ENCODE assay signal across 17 cellular contexts in genomic region chr6:13431059-13431656, GRCh38. TPM values are rescaled to one million over a fixed set of nuclear protein-coding genes. Genes with fewer than 3 reads are reported as not detected.
DNase-seq lines count a peak whose midpoint lies in the region; ATAC-seq and TF ChIP-seq lines count a peak whose summit lies in the region.
"Had no signal": no experiment of that assay in that cellular context is flagged by ENCODE, and none has a peak within 500 bp of the region (broad histone marks: within the 10 kb centered on the region; RNA-seq: fewer than 3 reads in every experiment).

No MANE protein-coding gene starts in this region.

- WGBS in mammary epithelial cell (ENCODE audit: low coverage, missing lambda C conversion rate) = 95% methylated on average over 6 of the region's 6 CpGs

- no peaks in the 10 kb centered on the region for H3K9me3 Mint-ChIP-seq in MCF 10A (ENCODE audit: unreplicated experiment)
- peaks cover 3% of the 10 kb centered on the region for H3K9me3 Mint-ChIP-seq in activated T-helper 17 cell treated with anti-CD3 and anti-CD28 coated beads, Interleukin-2, amount 50 U/mL, for 72 hours
- H3K9me3 Mint-ChIP-seq in stimulated activated memory B cell treated with anti-CD40 and anti-IgM and Interleukin-4, amounts not matched to agents 10 μg/mL and 1 μg/mL and 100 μg/mL, for 72 hours = peaks cover 3% of the 10 kb centered on the region
- H3K9me3 Mint-ChIP-seq: endodermal cell had no signal

- H3K36me3 Mint-ChIP-seq in MCF 10A (ENCODE audit: insufficient read depth, unreplicated experiment) = no peaks in the 10 kb centered on the region
- peaks cover 4% of the 10 kb centered on the region for H3K36me3 Mint-ChIP-seq in activated T-helper 17 cell treated with anti-CD3 and anti-CD28 coated beads, Interleukin-2, amount 50 U/mL, for 72 hours (ENCODE audit: low read depth)
- H3K36me3 Mint-ChIP-seq in stimulated activated memory B cell treated with anti-CD40 and anti-IgM and Interleukin-4, amounts not matched to agents 10 μg/mL and 1 μg/mL and 100 μg/mL, for 72 hours = peaks cover 6% of the 10 kb centered on the region

- H4K20me1 ChIP-seq in mammary epithelial cell (ENCODE audit: insufficient read depth, low read length) = no peaks in the 10 kb centered on the region

- H2AFZ ChIP-seq in mammary epithelial cell (ENCODE audit: low read depth, low read length) = no peak overlapping the region

- peak overlapping the region; percentile 40 for H3K27ac Mint-ChIP-seq in MCF 10A (ENCODE audit: low read depth, unreplicated experiment)
- H3K27ac Mint-ChIP-seq in activated T-helper 17 cell treated with anti-CD3 and anti-CD28 coated beads, Interleukin-2, amount 50 U/mL, for 72 hours = peak overlapping the region; percentile 76
- peak overlapping the region; percentile 58 for H3K27ac Mint-ChIP-seq in stimulated activated memory B cell treated with anti-CD40 and anti-IgM and Interleukin-4, amounts not matched to agents 10 μg/mL and 1 μg/mL and 100 μg/mL, for 72 hours

- DNase-seq in MCF 10A (ENCODE audit: unreplicated experiment) (no peak), mammary epithelial cell (no peak), NCI-H2227 (lab: John Stamatoyannopoulos, UW; ENCODE audit: unreplicated experiment) (no peak), NCI-H2196 treated with DMSO at 0.1 percent for 48 hours (lab: John Stamatoyannopoulos, UW; ENCODE audit: unreplicated experiment) (no peak)
- DNase-seq: activated gamma-delta T cell, Caco-2, endodermal cell, GF-D8, NCI-H187 treated with DMSO at 0.1 percent for 48 hours, posterior cingulate gyrus had no signal

- dilution Hi-C loops in mammary epithelial cell (cut with HindIII; ENCODE audit: low sequenced_read_pairs) = no loop called here

- TF ChIP-seq CTCF in MCF 10A (IDR thresholded peaks at IDR 0.05; ENCODE audit: unreplicated experiment) (no peak), mammary epithelial cell (conservative IDR thresholded peaks at IDR 0.05 in 1 of 2, IDR thresholded peaks at IDR 0.05 in 1 of 2; ENCODE audit: extremely low read depth in 1 of 2, insufficient read depth in 1 of 2, low read depth in 1 of 2, low read length in 2 of 2) (no peak)

- H3K4me1 ChIP-seq in mammary epithelial cell (ENCODE audit: insufficient read depth, low read length) = peaks cover 2% of the 10 kb centered on the region
- H3K4me1 ChIP-seq: Caco-2 had no signal

- POLR2A ChIA-PET in MCF 10A (lab: Yijun Ruan, JAX) = interaction anchor here (0.5 to 1.0 kb wide), 2 partner anchors 9 to 51 kb away, joined by 3 read pairs; no protein-coding TSS in a partner anchor

- CTCF ChIA-PET in MCF 10A (lab: Yijun Ruan, JAX) (no interaction called here), mammary epithelial cell (lab: Charles Lee; ENCODE audit: low non-redundant PET) (no interaction called here)

- H3K9me3 ChIP-seq in mammary epithelial cell (replicated peaks; ENCODE audit: insufficient read depth, low read length) = no peaks in the 10 kb centered on the region
- H3K9me3 ChIP-seq: breast epithelium, Caco-2, thoracic aorta had no signal

- BruUV-seq in MCF 10A (replicated peaks; lab: Mats Ljungman, UMichigan) (no TSS peak), mammary epithelial cell (replicated peaks; lab: Mats Ljungman, UMichigan) (no TSS peak)

- H3K4me1 Mint-ChIP-seq in MCF 10A (ENCODE audit: insufficient read depth, unreplicated experiment) = peaks cover 19% of the 10 kb centered on the region
- H3K4me1 Mint-ChIP-seq in activated T-helper 17 cell treated with anti-CD3 and anti-CD28 coated beads, Interleukin-2, amount 50 U/mL, for 72 hours = peaks cover 32% of the 10 kb centered on the region
- H3K4me1 Mint-ChIP-seq in stimulated activated memory B cell treated with anti-CD40 and anti-IgM and Interleukin-4, amounts not matched to agents 10 μg/mL and 1 μg/mL and 100 μg/mL, for 72 hours = peaks cover 84% of the 10 kb centered on the region

- peaks cover 40% of the 10 kb centered on the region for H3K79me2 ChIP-seq in mammary epithelial cell (ENCODE audit: insufficient read depth, low read length)

- no peak overlapping the region for H3K27ac ChIP-seq in mammary epithelial cell (ENCODE audit: insufficient read depth, low read depth, low read length)
- H3K27ac ChIP-seq: breast epithelium, KMS-11, thoracic aorta had no signal

- H3K36me3 ChIP-seq in mammary epithelial cell (ENCODE audit: insufficient read depth, low read length) = no peaks in the 10 kb centered on the region
- H3K36me3 ChIP-seq: breast epithelium, thoracic aorta had no signal

- no peak overlapping the region for H3K4me3 ChIP-seq in mammary epithelial cell (replicated peaks in 1 of 3; ENCODE audit: insufficient read depth in 1 of 3, low read depth in 2 of 3, low read length in 3 of 3)
- H3K4me3 ChIP-seq: breast epithelium, thoracic aorta had no signal

- intact Hi-C loops in MCF 10A (cut with micrococcal nuclease) (no loop called here), mammary epithelial cell (cut with micrococcal nuclease) (no loop called here)

- H3K27me3 Mint-ChIP-seq in MCF 10A (ENCODE audit: insufficient read depth, unreplicated experiment) = no peaks in the 10 kb centered on the region
- H3K27me3 Mint-ChIP-seq in activated T-helper 17 cell treated with anti-CD3 and anti-CD28 coated beads, Interleukin-2, amount 50 U/mL, for 72 hours = no peaks in the 10 kb centered on the region
- H3K27me3 Mint-ChIP-seq in stimulated activated memory B cell treated with anti-CD40 and anti-IgM and Interleukin-4, amounts not matched to agents 10 μg/mL and 1 μg/mL and 100 μg/mL, for 72 hours = no peaks in the 10 kb centered on the region

- peak; percentile 18 for ATAC-seq in HG02759 (IDR thresholded peaks at IDR 0.05; ENCODE audit: unreplicated experiment)
- no peak for ATAC-seq in activated T-helper 17 cell treated with anti-CD3 and anti-CD28 coated beads, Interleukin-2, amount 50 U/mL, for 72 hours (replicated peaks)
- ATAC-seq in stimulated activated memory B cell treated with anti-CD40 and anti-IgM and Interleukin-4, amounts not matched to agents 10 μg/mL and 1 μg/mL and 100 μg/mL, for 72 hours = no peak
- no peak for ATAC-seq in GM18517 (IDR thresholded peaks at IDR 0.05; ENCODE audit: unreplicated experiment)

- H3K4me3 Mint-ChIP-seq in MCF 10A (ENCODE audit: unreplicated experiment) = no peak overlapping the region
- peak overlapping the region; percentile 57 for H3K4me3 Mint-ChIP-seq in activated T-helper 17 cell treated with anti-CD3 and anti-CD28 coated beads, Interleukin-2, amount 50 U/mL, for 72 hours
- peak overlapping the region; percentile 51 for H3K4me3 Mint-ChIP-seq in stimulated activated memory B cell treated with anti-CD40 and anti-IgM and Interleukin-4, amounts not matched to agents 10 μg/mL and 1 μg/mL and 100 μg/mL, for 72 hours
- H3K4me3 Mint-ChIP-seq: endodermal cell had no signal

- H3K4me2 ChIP-seq in mammary epithelial cell (ENCODE audit: insufficient read depth, low read depth, low read length) = no peak overlapping the region
- H3K4me2 ChIP-seq: KMS-11 had no signal

- H3K9ac ChIP-seq in mammary epithelial cell (ENCODE audit: insufficient read depth, low read length) = no peak overlapping the region
- H3K9ac ChIP-seq: KMS-11 had no signal

- no peaks in the 10 kb centered on the region for H3K27me3 ChIP-seq in mammary epithelial cell (ENCODE audit: insufficient read depth, low read length)
- H3K27me3 ChIP-seq: breast epithelium had no signal

- in situ Hi-C loops in mammary epithelial cell (cut with MboI; ENCODE audit: low sequenced_read_pairs in 2 of 2) = no loop called here

RNA-seq across cellular contexts. Expression of gene GFOD1, which starts 56.2 kb away (rescaled TPM):
- 7.1 and 9.5 TPM in 2 replicates for total RNA-seq in MCF 10A (2022)
- 10 to 100 TPM; 12.3 to 37.3 TPM for total RNA-seq in mammary epithelial cell
- polyA plus RNA-seq in mammary epithelial cell = 5.3 TPM
- 9.5 TPM for polyA minus RNA-seq in mammary epithelial cell
- 1 to 10 TPM; 1.1 to 2.1 TPM for total RNA-seq in activated T-helper 17 cell treated with anti-CD3 and anti-CD28 coated beads, Interleukin-2, amount 50 U/mL, for 72 hours
